20 cellular contexts compared by ENCODE assay signal in genomic region chr7:132708501-132708900, GRCh38.
"Had no signal": no experiment of that assay in that cellular context is flagged by ENCODE, and none has a peak within 500 bp of the region (broad histone marks: within the 10 kb centered on the region; RNA-seq: fewer than 3 reads in every experiment).

No MANE protein-coding gene starts in this region.

- DNase-seq: IMR-90; Kasumi-1; MV-4-11; NCI-H1048; NCI-H1105; NCI-H1436 treated with DMSO at 0.1 percent for 48 hours; NCI-H1694; NCI-H1930; NCI-H2081; NCI-H2107; NCI-H524; NCI-H526 treated with DMSO at 0.1 percent for 48 hours; NCI-H748 treated with DMSO at 0.1 percent for 48 hours; NK-92 treated with Interleukin-12 subunit alpha and Interleukin-12 subunit beta, amount 100 ng/mL, for 24 hours; PC-3; SHP77 had no signal

- H3K27ac ChIP-seq: KMS-11, RWPE1 had no signal

- ATAC-seq: Panc1, PC-3, SK-N-SH treated with all-trans-retinoic acid at 6 μM for 48 hours had no signal

- H3K4me2 ChIP-seq: KMS-11 had no signal

- H3K9ac ChIP-seq: KMS-11 had no signal
